29 cellular contexts compared by ENCODE assay signal in the genomic region with DNA sequence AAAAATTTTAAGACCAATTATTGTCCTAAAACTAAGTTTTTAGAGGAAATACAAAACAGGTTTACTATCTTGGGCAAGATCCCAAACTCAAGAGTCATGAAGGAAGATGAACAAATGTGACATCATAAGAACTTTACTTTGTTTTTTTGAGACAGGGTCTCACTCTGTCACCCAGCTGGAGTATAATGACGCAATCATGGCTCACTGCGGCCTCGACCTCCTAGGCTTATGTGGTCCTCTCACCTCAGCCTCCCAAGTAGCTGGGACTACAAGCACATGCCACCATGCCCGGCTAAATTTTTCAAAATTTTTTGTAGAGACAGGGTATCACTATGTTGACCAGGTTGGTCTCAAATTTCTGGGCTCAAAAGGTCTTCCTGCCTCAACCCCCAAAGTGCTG.
"Had no signal": no experiment of that assay in that cellular context is flagged by ENCODE, and none has a peak within 500 bp of the region (broad histone marks: within the 10 kb centered on the region; RNA-seq: fewer than 3 reads in every experiment).

No MANE protein-coding gene starts in this region.

- H3K27ac Mint-ChIP-seq: mesothelial cell of epicardium; naive B cell; natural killer cell; nephron progenitor cell; neural progenitor cell; progenitor cell of endocrine pancreas; stimulated activated effector memory CD8-positive, alpha-beta T cell treated with anti-CD3 and anti-CD28 coated beads, Interleukin-12 subunit alpha, Interleukin-12 subunit beta, amount 100 ng/mL, for 72 hours; stimulated activated naive CD8-positive, alpha-beta T cell treated with anti-CD3 and anti-CD28 coated beads, Interleukin-15, Interleukin-2, amounts not matched to agents 100 ng/mL and 50 ng/mL, for 24 hours; type B pancreatic cell had no signal

- H3K9me3 ChIP-seq: left lung, neutrophil, suprapubic skin, thoracic aorta, tibial artery, vagina had no signal

- H3K27me3 ChIP-seq: left lung, neural progenitor cell, ovary, sigmoid colon, suprapubic skin, tibial artery, vagina had no signal

- ATAC-seq: left cardiac atrium; left lung; natural killer cell; right cardiac atrium; stimulated activated effector memory CD8-positive, alpha-beta T cell treated with anti-CD3 and anti-CD28 coated beads, Interleukin-12 subunit alpha, Interleukin-12 subunit beta, amount 100 ng/mL, for 72 hours had no signal

- H3K9me3 Mint-ChIP-seq: natural killer cell; stimulated activated effector memory CD8-positive, alpha-beta T cell treated with anti-CD3 and anti-CD28 coated beads, Interleukin-12 subunit alpha, Interleukin-12 subunit beta, amount 100 ng/mL, for 72 hours had no signal

- H3K9ac ChIP-seq: neural progenitor cell had no signal

- H2AFZ ChIP-seq: neural progenitor cell had no signal

- H3K27me3 Mint-ChIP-seq: progenitor cell of endocrine pancreas, type B pancreatic cell had no signal

- H3K4me3 ChIP-seq: left lung, lung, neural progenitor cell, ovary, sigmoid colon, spleen, suprapubic skin, thoracic aorta, tibial artery, vagina had no signal

- H3K36me3 ChIP-seq: left lung, neural progenitor cell, neutrophil, ovary, sigmoid colon, suprapubic skin, thoracic aorta, tibial artery, vagina had no signal

- H3K4me1 Mint-ChIP-seq: mesothelial cell of epicardium; nephron progenitor cell; neural progenitor cell; stimulated activated effector memory CD8-positive, alpha-beta T cell treated with anti-CD3 and anti-CD28 coated beads, Interleukin-12 subunit alpha, Interleukin-12 subunit beta, amount 100 ng/mL, for 72 hours had no signal

- H3K36me3 Mint-ChIP-seq: mesothelial cell of epicardium; natural killer cell; stimulated activated effector memory CD8-positive, alpha-beta T cell treated with anti-CD3 and anti-CD28 coated beads, Interleukin-12 subunit alpha, Interleukin-12 subunit beta, amount 100 ng/mL, for 72 hours; type B pancreatic cell had no signal

- H3K27ac ChIP-seq: left lung, neural progenitor cell, neutrophil, ovary, sigmoid colon, spleen, suprapubic skin, thoracic aorta, tibial artery, vagina had no signal

- H3K4me3 Mint-ChIP-seq: mesothelial cell of epicardium; naive B cell; natural killer cell; nephron progenitor cell; neural progenitor cell; stimulated activated effector memory CD8-positive, alpha-beta T cell treated with anti-CD3 and anti-CD28 coated beads, Interleukin-12 subunit alpha, Interleukin-12 subunit beta, amount 100 ng/mL, for 72 hours; stimulated activated naive CD8-positive, alpha-beta T cell treated with anti-CD3 and anti-CD28 coated beads, Interleukin-15, Interleukin-2, amounts not matched to agents 100 ng/mL and 50 ng/mL, for 24 hours; type B pancreatic cell had no signal

- H3K4me1 ChIP-seq: left lung, neural progenitor cell, sigmoid colon, spleen, suprapubic skin, tibial artery, vagina had no signal

- FAIRE-seq: keratinocyte, small intestine had no signal

- DNase-seq: hippocampal formation; kidney glomerular epithelial cell; left cardiac atrium; left lung; mesendoderm; naive B cell; natural killer cell; nephron progenitor cell; occipital lobe; ovary; right cardiac atrium; sigmoid colon; small intestine; spleen; stimulated activated CD4-positive, alpha-beta T cell treated with anti-CD3 and anti-CD28 coated beads, Interleukin-4, amount 100 ng/mL, for 24 hours; stimulated activated naive CD4-positive, alpha-beta T cell; tibial artery had no signal

- H3K4me2 ChIP-seq: neural progenitor cell had no signal
